In genomic region chr16:2022723-2023097, GRCh38 we compare ENCODE assay signal across 8 cellular contexts. TPM values are rescaled to one million over a fixed set of nuclear protein-coding genes. Genes with fewer than 3 reads are reported as not detected.
A peak's percentile ranks its signal among the peaks of the same experiment; 100 is the strongest.
DNase-seq lines count a peak whose midpoint lies in the region; ATAC-seq, FAIRE-seq and TF ChIP-seq lines count a peak whose summit lies in the region.

No MANE protein-coding gene starts in this region.

- H3K36me3 ChIP-seq in brain microvascular endothelial cell (replicated peaks) (no peaks in the 10 kb centered on the region), left lung (no peaks in the 10 kb centered on the region)

- no peaks in the 10 kb centered on the region for H3K9me3 ChIP-seq in left lung

- in situ Hi-C loops in brain microvascular endothelial cell (cut with HindIII; ENCODE audit: low pct_ligation_motif_present, low sequenced_read_pairs): no loop called here

- H3K4me1 ChIP-seq in left lung: peaks cover 17 to 56% of the 10 kb centered on the region in 2 donors

- ATAC-seq in left lung: peak; percentile 8
- ATAC-seq in HG03442 (IDR thresholded peaks at IDR 0.05; ENCODE audit: unreplicated experiment): no peak
- no peak for ATAC-seq in HG03571 (IDR thresholded peaks at IDR 0.05; ENCODE audit: unreplicated experiment)

- peak; percentile 75 for FAIRE-seq in urothelium cell line (lab: Jason Lieb, UNC)

- DNase-seq in DMS53 (lab: John Stamatoyannopoulos, UW): peak; percentile 68
- DNase-seq in DMS53 treated with DMSO at 0.1 percent for 48 hours (lab: John Stamatoyannopoulos, UW; ENCODE audit: unreplicated experiment): no peak
- DNase-seq in Kasumi-1 (lab: John Stamatoyannopoulos, UW): peak; percentile 29 to 38
- peak; percentile 23 for DNase-seq in brain microvascular endothelial cell
- DNase-seq in left lung: no peak
- DNase-seq in urothelium cell line (ENCODE audit: low spot score): peak; percentile 79

- peak overlapping the region; percentile 44 for H3K4me3 ChIP-seq in brain microvascular endothelial cell (ENCODE audit: low read depth, low read length)
- peak overlapping the region in 1 of 2 donors; percentile 29 for H3K4me3 ChIP-seq in left lung

- H3K27ac ChIP-seq in brain microvascular endothelial cell: no peak overlapping the region
- H3K27ac ChIP-seq in left lung: peak overlapping the region in 1 of 2 donors; percentile 71

- TF ChIP-seq CTCF in brain microvascular endothelial cell (IDR thresholded peaks at IDR 0.05; ENCODE audit: low read depth, low read length, missing control alignments) (no peak), left lung (IDR thresholded peaks at IDR 0.05) (no peak)

- intact Hi-C loops in left lung (cut with DNase I): loop anchor here in 1 of 2 donors (5.0 kb wide), 1 partner anchor 130 kb away; no protein-coding TSS in a partner anchor

- H3K27me3 ChIP-seq in brain microvascular endothelial cell (replicated peaks) (peaks cover 13% of the 10 kb centered on the region), left lung (peaks cover 20 to 79% of the 10 kb centered on the region in 2 donors)

RNA-seq across cellular contexts. Expression of gene NPW, which starts 3.1 kb away (rescaled TPM):
- total RNA-seq in left lung: 1 to 10 TPM in 1 of 2 donors, under 1 TPM in 1; 0.94 to 3.1 TPM

RNA-seq across cellular contexts. Expression of gene NHERF2, which starts 4.0 kb away (rescaled TPM):
- total RNA-seq in left lung: 100 to 1,000 TPM; 186 to 349 TPM

RNA-seq across cellular contexts. Expression of gene ZNF598, which starts 13.1 kb away (rescaled TPM):
- 10 to 100 TPM; 31.5 to 45.9 TPM for total RNA-seq in left lung

RNA-seq across cellular contexts. Expression of gene NTHL1, which starts 24.9 kb away (rescaled TPM):
- 10 to 100 TPM; 19.4 to 29.8 TPM for total RNA-seq in left lung

RNA-seq across cellular contexts. Expression of gene TSC2, which starts 25.1 kb away (rescaled TPM):
- 100 to 1,000 TPM; 116 to 126 TPM for total RNA-seq in left lung

Comparison
In these comparisons a context has a peak if more than half of its experiments do, and no peak if none do; other contexts are left out.
1. DNase-seq: peak in DMS53 (single experiment), Kasumi-1 (2 of 2), brain microvascular endothelial cell (single experiment) and urothelium cell line (single experiment); none in DMS53 treated with DMSO at 0.1 percent for 48 hours (single experiment) and left lung (0 of 2).